In genomic region chr12:38484821-38485220, GRCh38 we compare ENCODE assay signal across 31 cellular contexts.
"Had no signal": no experiment of that assay in that cellular context is flagged by ENCODE, and none has a peak within 500 bp of the region (broad histone marks: within the 10 kb centered on the region; RNA-seq: fewer than 3 reads in every experiment).

No MANE protein-coding gene starts in this region.

- H3K27ac Mint-ChIP-seq: activated CD4-positive, alpha-beta memory T cell treated with anti-CD3 and anti-CD28 coated beads, Interleukin-2, amount 10 ng/mL, durations not matched to agents 7 days and 5 days; activated CD4-positive, alpha-beta T cell treated with anti-CD3 and anti-CD28 coated beads, Interleukin-2, amount 10 ng/mL, durations not matched to agents 7 days and 5 days; activated naive CD8-positive, alpha-beta T cell; activated T-cell treated with anti-CD3 and anti-CD28 coated beads, Interleukin-2, amount 50 U/mL, for 24 hours; activated T-helper 17 cell treated with anti-CD3 and anti-CD28 coated beads, Interleukin-2, amount 50 U/mL, for 72 hours; dendritic cell treated with granulocyte-macrophage colony-stimulating factor and Interleukin-4, amounts not matched to agents 40 ng/mL and 50 ng/mL, for 4 days; endodermal cell; T-helper 2 cell treated with Interferon-gamma antibody and Interleukin-4, amounts not matched to agents 5 μg/mL and 100 μg/mL, for 36 hours had no signal

- H3K27me3 ChIP-seq: brain microvascular endothelial cell had no signal

- H3K36me3 Mint-ChIP-seq: activated naive CD8-positive, alpha-beta T cell had no signal

- H3K9me3 Mint-ChIP-seq: dendritic cell treated with granulocyte-macrophage colony-stimulating factor and Interleukin-4, amounts not matched to agents 40 ng/mL and 50 ng/mL, for 4 days had no signal

- H3K27ac ChIP-seq: brain microvascular endothelial cell, coronary artery, dorsolateral prefrontal cortex, WERI-Rb-1 had no signal

- H3K4me3 Mint-ChIP-seq: activated CD4-positive, alpha-beta memory T cell treated with anti-CD3 and anti-CD28 coated beads, Interleukin-2, amount 10 ng/mL, durations not matched to agents 7 days and 5 days; activated CD4-positive, alpha-beta T cell treated with anti-CD3 and anti-CD28 coated beads, Interleukin-2, amount 10 ng/mL, durations not matched to agents 7 days and 5 days; activated naive CD8-positive, alpha-beta T cell; activated T-cell treated with anti-CD3 and anti-CD28 coated beads, Interleukin-2, amount 50 U/mL, for 24 hours; activated T-helper 17 cell treated with anti-CD3 and anti-CD28 coated beads, Interleukin-2, amount 50 U/mL, for 72 hours; central memory CD8-positive, alpha-beta T cell; dendritic cell treated with granulocyte-macrophage colony-stimulating factor and Interleukin-4, amounts not matched to agents 40 ng/mL and 50 ng/mL, for 4 days; endodermal cell; T-helper 2 cell treated with Interferon-gamma antibody and Interleukin-4, amounts not matched to agents 5 μg/mL and 100 μg/mL, for 36 hours had no signal

- H3K27me3 Mint-ChIP-seq: activated CD4-positive, alpha-beta memory T cell treated with anti-CD3 and anti-CD28 coated beads, Interleukin-2, amount 10 ng/mL, durations not matched to agents 7 days and 5 days; activated CD4-positive, alpha-beta T cell treated with anti-CD3 and anti-CD28 coated beads, Interleukin-2, amount 10 ng/mL, durations not matched to agents 7 days and 5 days; activated naive CD8-positive, alpha-beta T cell; activated T-cell treated with anti-CD3 and anti-CD28 coated beads, Interleukin-2, amount 50 U/mL, for 24 hours; activated T-helper 17 cell treated with anti-CD3 and anti-CD28 coated beads, Interleukin-2, amount 50 U/mL, for 72 hours; central memory CD8-positive, alpha-beta T cell; dendritic cell treated with granulocyte-macrophage colony-stimulating factor and Interleukin-4, amounts not matched to agents 40 ng/mL and 50 ng/mL, for 4 days had no signal

- DNase-seq: activated CD4-positive, alpha-beta memory T cell treated with anti-CD3 and anti-CD28 coated beads, Interleukin-2, amount 10 ng/mL, durations not matched to agents 7 days and 5 days; activated CD4-positive, alpha-beta T cell treated with anti-CD3 and anti-CD28 coated beads for 1 hour; activated CD4-positive, alpha-beta T cell treated with anti-CD3 and anti-CD28 coated beads for 4 hours; activated CD4-positive, alpha-beta T cell treated with anti-CD3 and anti-CD28 coated beads, Interleukin-2, amount 10 ng/mL, durations not matched to agents 7 days and 5 days; activated CD4-positive, alpha-beta T cell treated with anti-CD3 and anti-CD28 coated beads, Interleukin-2, amount 50 U/mL, for 4 hours; activated CD4-positive, CD25-positive, alpha-beta regulatory T cell; activated CD8-positive, alpha-beta memory T cell treated with anti-CD3 and anti-CD28 coated beads, Interleukin-2, amount 50 U/mL, for 48 hours; activated effector memory CD4-positive, alpha-beta T cell treated with Interleukin-2 at 50 U/mL for 16 hours; activated gamma-delta T cell treated with Interleukin-2 at 50 U/mL for 16 hours; activated naive CD4-positive, alpha-beta T cell treated with anti-CD3 and anti-CD28 coated beads, Interleukin-2, amount 50 U/mL, for 16 hours; activated naive CD4-positive, alpha-beta T cell treated with Interleukin-2 at 50 U/mL for 16 hours; activated T-cell treated with anti-CD3 and anti-CD28 coated beads for 4 hours; activated T-cell treated with anti-CD3 and anti-CD28 coated beads, Interleukin-2, amount 50 U/mL, for 24 hours; amniotic stem cell; anterior cingulate cortex; brain microvascular endothelial cell; dorsolateral prefrontal cortex; effector memory CD4-positive, alpha-beta T cell; endodermal cell; foreskin fibroblast; head of caudate nucleus; hippocampal formation; T1000; WERI-Rb-1 had no signal

- H3K4me3 ChIP-seq: coronary artery, dorsolateral prefrontal cortex had no signal

- H3K4me1 Mint-ChIP-seq: activated CD4-positive, alpha-beta memory T cell treated with anti-CD3 and anti-CD28 coated beads, Interleukin-2, amount 10 ng/mL, durations not matched to agents 7 days and 5 days; activated CD4-positive, alpha-beta T cell treated with anti-CD3 and anti-CD28 coated beads, Interleukin-2, amount 10 ng/mL, durations not matched to agents 7 days and 5 days; activated T-helper 17 cell treated with anti-CD3 and anti-CD28 coated beads, Interleukin-2, amount 50 U/mL, for 72 hours; central memory CD8-positive, alpha-beta T cell had no signal

- H3K36me3 ChIP-seq: brain microvascular endothelial cell, WERI-Rb-1 had no signal

- ATAC-seq: activated T-helper 17 cell treated with anti-CD3 and anti-CD28 coated beads, Interleukin-2, amount 50 U/mL, for 72 hours; esophagus mucosa had no signal
